ENCODE assay signal across 9 cellular contexts in the genomic region with DNA sequence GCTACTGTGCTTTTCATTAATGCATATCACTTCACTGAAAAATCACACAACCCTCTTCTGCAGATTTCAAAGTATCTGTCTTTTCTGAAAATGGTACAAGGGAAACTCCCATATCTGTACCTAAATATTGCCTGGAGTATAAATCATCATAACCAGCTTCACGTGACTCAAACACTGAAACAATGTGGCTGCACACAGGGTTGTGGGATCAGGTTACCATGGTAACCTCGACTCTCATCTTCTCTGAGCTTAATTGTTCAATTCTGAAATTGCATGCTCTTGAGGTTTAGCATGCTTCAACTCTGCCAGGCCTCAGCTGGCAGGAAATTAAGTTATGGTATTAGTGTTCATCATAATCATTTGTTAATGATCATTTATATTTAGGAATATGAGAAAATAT.
A peak's percentile ranks its signal among the peaks of the same experiment; 100 is the strongest.
DNase-seq lines count a peak whose midpoint lies in the region; ATAC-seq, FAIRE-seq and TF ChIP-seq lines count a peak whose summit lies in the region.
"Had no signal": no experiment of that assay in that cellular context is flagged by ENCODE, and none has a peak within 500 bp of the region (broad histone marks: within the 10 kb centered on the region; RNA-seq: fewer than 3 reads in every experiment).

No MANE protein-coding gene starts in this region.

- no peaks in the 10 kb centered on the region for H3K9me3 Mint-ChIP-seq in central memory CD8-positive, alpha-beta T cell

- FAIRE-seq in small intestine (lab: Jason Lieb, UNC): no peak

- no peaks in the 10 kb centered on the region for H3K36me3 ChIP-seq in small intestine (ENCODE audit: control insufficient read depth in 2 of 2, insufficient read depth in 2 of 2, low read length in 2 of 2)

- WGBS in small intestine, 3 donors: 45 to 68% (median 51%) methylated on average over 2 of the region's 2 CpGs

- TF ChIP-seq CTCF in GM12865 (IDR thresholded peaks at IDR 0.05; ENCODE audit: insufficient read depth, low read depth, low read length, missing control alignments): no peak

- no peaks in the 10 kb centered on the region for H3K27me3 ChIP-seq in small intestine (ENCODE audit: control insufficient read depth in 2 of 2, insufficient read depth in 2 of 2, low read length in 2 of 2)

- no peaks in the 10 kb centered on the region for H3K36me3 Mint-ChIP-seq in central memory CD8-positive, alpha-beta T cell (ENCODE audit: insufficient read depth)

- no peak overlapping the region for H3K4me3 Mint-ChIP-seq in central memory CD8-positive, alpha-beta T cell

- peaks cover 10% of the 10 kb centered on the region for H3K4me1 Mint-ChIP-seq in central memory CD8-positive, alpha-beta T cell

- H3K27ac ChIP-seq in small intestine (ENCODE audit: low read depth in 1 of 2, low read length in 1 of 2): no peak overlapping the region

- DNase-seq in GM12865 (ENCODE audit: low read depth) (peak; percentile 90), NCI-H2107 treated with DMSO at 0.1 percent for 48 hours (lab: John Stamatoyannopoulos, UW; ENCODE audit: unreplicated experiment) (peak; percentile 51), small intestine (no peak), ureter (ENCODE audit: low spot score) (no peak), KBM-7 (no peak)
- DNase-seq in central memory CD8-positive, alpha-beta T cell (ENCODE audit: low spot score in 2 of 2): no peak

- no peaks in the 10 kb centered on the region for H3K9me3 ChIP-seq in small intestine (ENCODE audit: control insufficient read depth, low read depth)

- peak overlapping the region; percentile 9 for H3K27ac Mint-ChIP-seq in central memory CD8-positive, alpha-beta T cell (ENCODE audit: low read depth)

- in situ Hi-C loops in KBM-7 (cut with MboI; ENCODE audit: low pct_unique_long_range_greater_than_20kb, low sequenced_read_pairs): no loop called here

- ATAC-seq in GM21619 (IDR thresholded peaks at IDR 0.05; ENCODE audit: unreplicated experiment) (peak; percentile 60), GM19467 (IDR thresholded peaks at IDR 0.05; ENCODE audit: unreplicated experiment) (no peak)
- ATAC-seq in central memory CD8-positive, alpha-beta T cell (replicated peaks; ENCODE audit: extremely low read depth, poor library complexity, severe bottlenecking): no peak
- ATAC-seq: HCT116 had no signal

- H3K27me3 Mint-ChIP-seq in central memory CD8-positive, alpha-beta T cell: no peaks in the 10 kb centered on the region

- H3K4me3 ChIP-seq in GM12865 (ENCODE audit: low read depth, low read length): no peak overlapping the region
- H3K4me3 ChIP-seq in small intestine (ENCODE audit: low read depth in 1 of 2, low read length in 2 of 2): no peak overlapping the region

- no peaks in the 10 kb centered on the region for H3K4me1 ChIP-seq in small intestine (ENCODE audit: control insufficient read depth in 2 of 2, insufficient read depth in 1 of 2, low read depth in 1 of 2, low read length in 1 of 2)

Comparison
In these comparisons a context has a peak if more than half of its experiments do, and no peak if none do; other contexts are left out.
1. DNase-seq: peak in GM12865 (single experiment) and NCI-H2107 treated with DMSO at 0.1 percent for 48 hours (single experiment); none in central memory CD8-positive, alpha-beta T cell (0 of 2), small intestine (single experiment), ureter (single experiment) and KBM-7 (single experiment).